ENCODE assay signal across 23 cellular contexts in the genomic region with DNA sequence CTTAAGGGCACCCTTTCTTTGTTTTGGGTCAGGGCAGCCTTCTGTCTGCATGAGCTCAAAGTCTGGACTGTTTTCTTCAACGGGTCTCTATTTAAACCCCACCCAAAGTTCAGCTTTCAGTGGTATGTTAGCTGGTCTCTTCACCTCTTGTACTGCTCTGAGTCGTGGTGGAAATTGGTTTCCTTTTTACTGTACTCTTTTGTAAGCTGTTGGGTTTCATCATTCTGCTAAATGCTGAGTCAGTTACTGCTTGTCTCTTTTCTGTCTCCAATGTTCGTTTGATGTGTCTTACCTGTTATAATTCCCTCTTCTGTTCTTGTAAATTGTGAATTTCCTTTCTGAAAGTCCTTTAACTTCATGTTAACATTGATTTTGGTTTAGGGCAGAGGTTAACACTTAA.
A peak's percentile ranks its signal among the peaks of the same experiment; 100 is the strongest.
DNase-seq lines count a peak whose midpoint lies in the region; ATAC-seq and TF ChIP-seq lines count a peak whose summit lies in the region.
"Had no signal": no experiment of that assay in that cellular context is flagged by ENCODE, and none has a peak within 500 bp of the region (broad histone marks: within the 10 kb centered on the region; RNA-seq: fewer than 3 reads in every experiment).

No MANE protein-coding gene starts in this region.

- CTCF ChIA-PET in MCF 10A (lab: Yijun Ruan, JAX) = no interaction called here
- CTCF ChIA-PET in mammary epithelial cell (lab: Charles Lee; ENCODE audit: low non-redundant PET) = no interaction called here

- peaks cover 3% of the 10 kb centered on the region for H3K36me3 Mint-ChIP-seq in MCF 10A (ENCODE audit: insufficient read depth, unreplicated experiment)
- H3K36me3 Mint-ChIP-seq in immature natural killer cell = no peaks in the 10 kb centered on the region
- no peaks in the 10 kb centered on the region for H3K36me3 Mint-ChIP-seq in stimulated activated naive B cell treated with anti-CD40 and anti-IgM and Interleukin-4, amounts not matched to agents 10 μg/mL and 1 μg/mL and 100 μg/mL, for 72 hours
- H3K36me3 Mint-ChIP-seq in type B pancreatic cell = no peaks in the 10 kb centered on the region
- H3K36me3 Mint-ChIP-seq: CD4-positive, CD25-positive, alpha-beta regulatory T cell had no signal

- no peaks in the 10 kb centered on the region for H3K4me1 ChIP-seq in mammary epithelial cell (ENCODE audit: insufficient read depth, low read length)
- no peaks in the 10 kb centered on the region for H3K4me1 ChIP-seq in fibroblast of lung (ENCODE audit: control insufficient read depth, extremely low read depth, insufficient read depth, low read length)
- H3K4me1 ChIP-seq: BE2C had no signal

- DNase-seq in MCF 10A (ENCODE audit: unreplicated experiment) (peak; percentile 40), mammary epithelial cell (no peak), OCI-M1 (lab: John Stamatoyannopoulos, UW) (peak; percentile 78), fibroblast of lung (ENCODE audit: low read depth in 2 of 2) (peak; percentile 5 to 64), T-helper 9 cell (no peak), immature natural killer cell (no peak), type B pancreatic cell (ENCODE audit: extremely low spot score, unreplicated experiment) (no peak)
- DNase-seq in stimulated activated naive B cell treated with anti-CD40 and anti-IgM and Interleukin-4, amounts not matched to agents 10 μg/mL and 1 μg/mL and 100 μg/mL, for 72 hours = no peak
- DNase-seq: 8988T; BE2C; CD4-positive, CD25-positive, alpha-beta regulatory T cell; COR-L47; DMS 273 treated with DMSO at 0.1 percent for 48 hours; GDM1; MG63; NCI-H1105; NCI-H510A; NCI-H774; PC-3; RPMI8226; SIG-M5 had no signal

- H3K27me3 Mint-ChIP-seq in MCF 10A (ENCODE audit: insufficient read depth, unreplicated experiment) = no peaks in the 10 kb centered on the region
- no peaks in the 10 kb centered on the region for H3K27me3 Mint-ChIP-seq in immature natural killer cell (ENCODE audit: low read depth in 3 of 3)
- no peaks in the 10 kb centered on the region for H3K27me3 Mint-ChIP-seq in stimulated activated naive B cell treated with anti-CD40 and anti-IgM and Interleukin-4, amounts not matched to agents 10 μg/mL and 1 μg/mL and 100 μg/mL, for 72 hours
- no peaks in the 10 kb centered on the region for H3K27me3 Mint-ChIP-seq in type B pancreatic cell
- H3K27me3 Mint-ChIP-seq: CD4-positive, CD25-positive, alpha-beta regulatory T cell had no signal

- H3K79me2 ChIP-seq in mammary epithelial cell (ENCODE audit: insufficient read depth, low read length) (no peaks in the 10 kb centered on the region), fibroblast of lung (ENCODE audit: control insufficient read depth, insufficient read depth, low read length) (no peaks in the 10 kb centered on the region)

- intact Hi-C loops in MCF 10A (cut with micrococcal nuclease) = no loop called here
- intact Hi-C loops in mammary epithelial cell (cut with micrococcal nuclease) = no loop called here

- H3K27ac Mint-ChIP-seq in MCF 10A (ENCODE audit: low read depth, unreplicated experiment) (no peak overlapping the region), immature natural killer cell (no peak overlapping the region), type B pancreatic cell (no peak overlapping the region)
- H3K27ac Mint-ChIP-seq in stimulated activated naive B cell treated with anti-CD40 and anti-IgM and Interleukin-4, amounts not matched to agents 10 μg/mL and 1 μg/mL and 100 μg/mL, for 72 hours = no peak overlapping the region
- H3K27ac Mint-ChIP-seq: CD4-positive, CD25-positive, alpha-beta regulatory T cell had no signal

- H3K4me3 ChIP-seq in mammary epithelial cell (replicated peaks in 1 of 3; ENCODE audit: insufficient read depth in 1 of 3, low read depth in 2 of 3, low read length in 3 of 3) (no peak overlapping the region), fibroblast of lung (replicated peaks in 1 of 4; ENCODE audit: control extremely low read depth in 1 of 4, insufficient read depth in 1 of 4, low read depth in 3 of 4, low read length in 4 of 4) (no peak overlapping the region)
- H3K4me3 ChIP-seq: MG63 had no signal

- no peak for ATAC-seq in stimulated activated naive B cell treated with anti-CD40 and anti-IgM and Interleukin-4, amounts not matched to agents 10 μg/mL and 1 μg/mL and 100 μg/mL, for 72 hours (replicated peaks)
- ATAC-seq: HCT116, PC-3, SK-N-SH treated with all-trans-retinoic acid at 6 μM for 48 hours had no signal

- H3K9me3 Mint-ChIP-seq in MCF 10A (ENCODE audit: unreplicated experiment) (no peaks in the 10 kb centered on the region), immature natural killer cell (peaks cover 6 to 32% (median 8%) of the 10 kb centered on the region in 6 donors), type B pancreatic cell (peaks cover 4% of the 10 kb centered on the region)
- peaks cover 4 to 8% of the 10 kb centered on the region in 2 donors for H3K9me3 Mint-ChIP-seq in stimulated activated naive B cell treated with anti-CD40 and anti-IgM and Interleukin-4, amounts not matched to agents 10 μg/mL and 1 μg/mL and 100 μg/mL, for 72 hours

- no peaks in the 10 kb centered on the region for H3K36me3 ChIP-seq in mammary epithelial cell (ENCODE audit: insufficient read depth, low read length)
- H3K36me3 ChIP-seq in fibroblast of lung (ENCODE audit: control insufficient read depth, insufficient read depth, low read length) = no peaks in the 10 kb centered on the region
- H3K36me3 ChIP-seq: BE2C, MG63 had no signal

- no peaks in the 10 kb centered on the region for H4K20me1 ChIP-seq in mammary epithelial cell (ENCODE audit: insufficient read depth, low read length)
- no peaks in the 10 kb centered on the region for H4K20me1 ChIP-seq in fibroblast of lung (ENCODE audit: control insufficient read depth, extremely low read depth, insufficient read depth, low read length)

- POLR2A ChIA-PET in MCF 10A (lab: Yijun Ruan, JAX) = no interaction called here

- H3K4me1 Mint-ChIP-seq in MCF 10A (ENCODE audit: insufficient read depth, unreplicated experiment) = peaks cover 8% of the 10 kb centered on the region
- H3K4me1 Mint-ChIP-seq in immature natural killer cell = no peaks in the 10 kb centered on the region
- H3K4me1 Mint-ChIP-seq in stimulated activated naive B cell treated with anti-CD40 and anti-IgM and Interleukin-4, amounts not matched to agents 10 μg/mL and 1 μg/mL and 100 μg/mL, for 72 hours = no peaks in the 10 kb centered on the region
- H3K4me1 Mint-ChIP-seq in type B pancreatic cell (ENCODE audit: unreplicated experiment) = no peaks in the 10 kb centered on the region
- H3K4me1 Mint-ChIP-seq: CD4-positive, CD25-positive, alpha-beta regulatory T cell had no signal

- WGBS in mammary epithelial cell (ENCODE audit: low coverage, missing lambda C conversion rate) = 24% methylated on average over 3 of the region's 3 CpGs

- in situ Hi-C loops in mammary epithelial cell (cut with MboI; ENCODE audit: low sequenced_read_pairs in 2 of 2) = no loop called here

- H3K9me3 ChIP-seq in mammary epithelial cell (replicated peaks; ENCODE audit: insufficient read depth, low read length) (peaks cover 4% of the 10 kb centered on the region), fibroblast of lung (ENCODE audit: control insufficient read depth, insufficient read depth, low read depth, low read length) (no peaks in the 10 kb centered on the region)
- H3K9me3 ChIP-seq: BE2C, MG63 had no signal

- no peak for TF ChIP-seq CTCF in MCF 10A (IDR thresholded peaks at IDR 0.05; ENCODE audit: unreplicated experiment)
- TF ChIP-seq CTCF in mammary epithelial cell (conservative IDR thresholded peaks at IDR 0.05 in 1 of 2, IDR thresholded peaks at IDR 0.05 in 1 of 2; ENCODE audit: extremely low read depth in 1 of 2, insufficient read depth in 1 of 2, low read depth in 1 of 2, low read length in 2 of 2) = no peak
- no peak for TF ChIP-seq CTCF in fibroblast of lung (conservative IDR thresholded peaks at IDR 0.05 in 1 of 2, IDR thresholded peaks at IDR 0.05 in 1 of 2; ENCODE audit: low read depth in 1 of 2, low read length in 2 of 2)
- no peak for TF ChIP-seq CTCF in type B pancreatic cell (conservative IDR thresholded peaks at IDR 0.05)

- no peaks in the 10 kb centered on the region for H3K27me3 ChIP-seq in mammary epithelial cell (ENCODE audit: insufficient read depth, low read length)
- H3K27me3 ChIP-seq in fibroblast of lung (ENCODE audit: control insufficient read depth, insufficient read depth, low read length) = no peaks in the 10 kb centered on the region
- H3K27me3 ChIP-seq: BE2C, MG63 had no signal

- H3K9ac ChIP-seq in mammary epithelial cell (ENCODE audit: insufficient read depth, low read length) = no peak overlapping the region
- no peak overlapping the region for H3K9ac ChIP-seq in fibroblast of lung (ENCODE audit: insufficient read depth, low read length)

- H2AFZ ChIP-seq in mammary epithelial cell (ENCODE audit: low read depth, low read length) (no peak overlapping the region), fibroblast of lung (ENCODE audit: low read length) (no peak overlapping the region)

- BruUV-seq in MCF 10A (replicated peaks; lab: Mats Ljungman, UMichigan) = no TSS peak
- BruUV-seq in mammary epithelial cell (replicated peaks; lab: Mats Ljungman, UMichigan) = no TSS peak

- H3K4me2 ChIP-seq in mammary epithelial cell (ENCODE audit: insufficient read depth, low read depth, low read length) (no peak overlapping the region), fibroblast of lung (ENCODE audit: extremely low read depth, insufficient read depth, low read length) (no peak overlapping the region)

- no peak overlapping the region for H3K27ac ChIP-seq in mammary epithelial cell (ENCODE audit: insufficient read depth, low read depth, low read length)
- no peak overlapping the region for H3K27ac ChIP-seq in fibroblast of lung (ENCODE audit: insufficient read depth, low read length)

- H3K4me3 Mint-ChIP-seq in MCF 10A (ENCODE audit: unreplicated experiment) (no peak overlapping the region), immature natural killer cell (no peak overlapping the region), type B pancreatic cell (no peak overlapping the region)
- no peak overlapping the region for H3K4me3 Mint-ChIP-seq in stimulated activated naive B cell treated with anti-CD40 and anti-IgM and Interleukin-4, amounts not matched to agents 10 μg/mL and 1 μg/mL and 100 μg/mL, for 72 hours
- H3K4me3 Mint-ChIP-seq: CD4-positive, CD25-positive, alpha-beta regulatory T cell had no signal

- dilution Hi-C loops in mammary epithelial cell (cut with HindIII; ENCODE audit: low sequenced_read_pairs) = no loop called here

Comparison
In these comparisons a context has a peak if more than half of its experiments do, and no peak if none do; other contexts are left out.
1. DNase-seq: peak in MCF 10A (single experiment), OCI-M1 (single experiment) and fibroblast of lung (2 of 2); none in mammary epithelial cell (single experiment), T-helper 9 cell (single experiment), immature natural killer cell (0 of 3), stimulated activated naive B cell treated with anti-CD40 and anti-IgM and Interleukin-4, amounts not matched to agents 10 μg/mL and 1 μg/mL and 100 μg/mL, for 72 hours (single experiment) and type B pancreatic cell (single experiment).